24 cellular contexts compared by ENCODE assay signal in genomic region chr5:154899107-154899816, GRCh38. TPM values are rescaled to one million over a fixed set of nuclear protein-coding genes. Genes with fewer than 3 reads are reported as not detected.
DNase-seq lines count a peak whose midpoint lies in the region; ATAC-seq, FAIRE-seq and TF ChIP-seq lines count a peak whose summit lies in the region.
"Had no signal": no experiment of that assay in that cellular context is flagged by ENCODE, and none has a peak within 500 bp of the region (broad histone marks: within the 10 kb centered on the region; RNA-seq: fewer than 3 reads in every experiment).

No MANE protein-coding gene starts in this region.

- TF ChIP-seq EP300 in HepG2 (IDR thresholded peaks at IDR 0.05; ENCODE audit: low read depth in 2 of 2, low read length in 2 of 2) (no peak), HepG2 (CRISPR knock-in tag; IDR thresholded peaks at IDR 0.05; ENCODE audit: borderline replicate concordance) (no peak)

- H3K9me3 ChIP-seq in right lobe of liver (no peaks in the 10 kb centered on the region), HepG2 (ENCODE audit: low read length) (no peaks in the 10 kb centered on the region)
- H3K9me3 ChIP-seq: adrenal gland, thyroid gland had no signal

- WGBS in right lobe of liver (ENCODE audit: insufficient coverage, low coverage, low lambda C conversion rate, missing lambda C conversion rate) = 81% methylated on average over 9 of the region's 9 CpGs
- WGBS in HepG2 (ENCODE audit: low lambda C conversion rate) = 96% methylated on average over 9 of the region's 9 CpGs

- ATAC-seq in right lobe of liver (peak in 3 of 4 donors; percentile 50 to 63 (median 54)), HepG2 (no peak)
- ATAC-seq: natural killer cell treated with Interleukin-12 subunit alpha and Interleukin-12 subunit beta and Interleukin-15 and Interleukin-18, amount 100 ng/mL, for 72 hours; stimulated activated effector memory CD8-positive, alpha-beta T cell treated with anti-CD3 and anti-CD28 coated beads, Interleukin-12 subunit alpha, Interleukin-12 subunit beta, amount 100 ng/mL, for 72 hours had no signal

- H3K27me3 ChIP-seq in right lobe of liver = no peaks in the 10 kb centered on the region
- H3K27me3 ChIP-seq in HepG2 (ENCODE audit: control insufficient read depth in 1 of 2, insufficient read depth in 2 of 2, low read length in 2 of 2) = no peaks in the 10 kb centered on the region
- H3K27me3 ChIP-seq: adrenal gland, thyroid gland had no signal

- no peak overlapping the region for H3K9ac ChIP-seq in HepG2 (ENCODE audit: insufficient read depth, low read depth, low read length)

- TF ChIP-seq RAD21 in HepG2 (CRISPR knock-in tag; IDR thresholded peaks at IDR 0.05) = no peak

- no peak overlapping the region for H3K27ac ChIP-seq in right lobe of liver
- no peak overlapping the region for H3K27ac ChIP-seq in HepG2 (ENCODE audit: extremely low read length, insufficient read depth, low read length)
- H3K27ac ChIP-seq: epithelial cell of prostate, HL-60 had no signal

- CTCF ChIA-PET in HepG2 (lab: Yijun Ruan, JAX; ENCODE audit: low intra/inter-chr PET ratio, low total read pairs) = no interaction called here

- H3K4me1 ChIP-seq in right lobe of liver (no peaks in the 10 kb centered on the region), HepG2 (ENCODE audit: insufficient read depth, low read length) (no peaks in the 10 kb centered on the region)
- H3K4me1 ChIP-seq: adrenal gland, thyroid gland had no signal

- DNase-seq in right lobe of liver = no peak
- no peak for DNase-seq in HepG2 (ENCODE audit: low spot score)
- DNase-seq in fibroblast of the aortic adventitia (ENCODE audit: low read depth) = peak; percentile 5
- peak; percentile 45 for DNase-seq in smooth muscle cell of the brain vasculature (ENCODE audit: low read depth, low spot score)
- DNase-seq in GF-D8 (lab: John Stamatoyannopoulos, UW) = no peak
- no peak for DNase-seq in activated gamma-delta T cell (lab: John Stamatoyannopoulos, UW)
- no peak for DNase-seq in activated CD4-positive, CD25-positive, alpha-beta regulatory T cell (lab: John Stamatoyannopoulos, UW)
- no peak for DNase-seq in HTR-8/SVneo (ENCODE audit: insufficient read length, low spot score)
- DNase-seq: ACHN; activated B cell treated with CpG ODN at 0.5 μM for 24 hours; activated CD4-positive, alpha-beta T cell treated with anti-CD3 and anti-CD28 coated beads, Interleukin-2, amount 50 U/mL, for 48 hours; activated effector memory CD4-positive, alpha-beta T cell treated with anti-CD3 and anti-CD28 coated beads, Interleukin-2, amount 50 U/mL, for 16 hours; adrenal gland; CD4-positive, CD25-positive, alpha-beta regulatory T cell; cerebellar nuclear complex; NCI-H1105 treated with DMSO at 0.1 percent for 48 hours; NCI-H2029 treated with DMSO at 0.1 percent for 48 hours; posterior cingulate gyrus; T1000; thyroid gland had no signal

- no peak overlapping the region for H3K4me2 ChIP-seq in HepG2 (ENCODE audit: low read depth, low read length)

- no peaks in the 10 kb centered on the region for H3K79me2 ChIP-seq in HepG2 (ENCODE audit: insufficient read depth, low read length)

- intact Hi-C loops in right lobe of liver (cut with DNase I) (no loop called here), HepG2 (cut with micrococcal nuclease; ENCODE audit: unreplicated experiment) (no loop called here)

- no peaks in the 10 kb centered on the region for H4K20me1 ChIP-seq in HepG2 (ENCODE audit: insufficient read depth, low read length)

- H2AFZ ChIP-seq in HepG2 (ENCODE audit: low read length) = no peak overlapping the region

- FAIRE-seq in HepG2 (lab: Jason Lieb, UNC) (no peak), HTR-8/SVneo (lab: Jason Lieb, UNC) (no peak)

- H3K36me3 ChIP-seq in right lobe of liver (peaks cover 0 to 63% (median 16%) of the 10 kb centered on the region in 4 donors), HepG2 (replicated peaks in 1 of 2; ENCODE audit: control insufficient read depth in 1 of 2, insufficient read depth in 2 of 2, low read length in 2 of 2) (peaks cover 31 to 88% of the 10 kb centered on the region in 2 experiments)

- POLR2A ChIA-PET in HepG2 (lab: Yijun Ruan, JAX) = no interaction called here

- no peak overlapping the region for H3K4me3 ChIP-seq in right lobe of liver
- no peak overlapping the region for H3K4me3 ChIP-seq in HepG2 (replicated peaks in 1 of 3; ENCODE audit: insufficient read depth in 1 of 3, low read depth in 2 of 3, low read length in 3 of 3)
- no peak overlapping the region for H3K4me3 ChIP-seq in fibroblast of the aortic adventitia (ENCODE audit: low read depth, low read length)
- H3K4me3 ChIP-seq: adrenal gland, thyroid gland had no signal

- BruUV-seq in HepG2 (replicated peaks; lab: Mats Ljungman, UMichigan) = no TSS peak

- TF ChIP-seq POLR2A in right lobe of liver (IDR thresholded peaks at IDR 0.05) (no peak), HepG2 (IDR thresholded peaks at IDR 0.05; ENCODE audit: insufficient read depth in 1 of 2, low read depth in 2 of 2, low read length in 2 of 2) (no peak)

- TF ChIP-seq CTCF in right lobe of liver (IDR thresholded peaks at IDR 0.05) = no peak
- no peak for TF ChIP-seq CTCF in HepG2 (CRISPR knock-in tag; IDR thresholded peaks at IDR 0.05)
- no peak for TF ChIP-seq CTCF in fibroblast of the aortic adventitia (IDR thresholded peaks at IDR 0.05; ENCODE audit: insufficient read depth, low read length)

- in situ Hi-C loops in HepG2 (cut with HindIII; ENCODE audit: extremely low pct_ligation_motif_present, low pct_unique_long_range_greater_than_20kb) = no loop called here

RNA-seq across cellular contexts. Expression of gene GEMIN5, which starts 38.7 kb away (rescaled TPM):
- total RNA-seq in right lobe of liver = 10 to 100 TPM in 1 of 6 experiments, 1 to 10 TPM in 5; 5.7 to 11.3 (median 7.5) TPM
- 28.6 and 52.8 TPM in 2 replicates for total RNA-seq in HepG2 (2016; rRNA removed; fragmentation: Illumina TruSeq; extraction: Trizol)
- 3.6 and 4.4 TPM in 2 replicates for total RNA-seq in HepG2 (2016; cell fraction: cytosol; rRNA removed; fragmentation: Illumina TruSeq; extraction: Trizol; ENCODE audit: low read depth)
- total RNA-seq in HepG2 (2016; cell fraction: insoluble cytoplasmic fraction; rRNA removed; fragmentation: Illumina TruSeq; extraction: Trizol) = 28.8 and 51.6 TPM in 2 replicates
- total RNA-seq in HepG2 (2016; cell fraction: membrane; rRNA removed; fragmentation: Illumina TruSeq; extraction: Trizol) = 7.6 and 8.6 TPM in 2 replicates
- 22.1 and 23.2 TPM in 2 replicates for total RNA-seq in HepG2 (2016; cell fraction: nucleus; rRNA removed; fragmentation: Illumina TruSeq; extraction: Trizol)
- 6.6 and 7.1 TPM in 2 replicates for polyA plus RNA-seq in HepG2 (2011; rRNA removed)
- polyA plus RNA-seq in HepG2 (2011; cell fraction: cytosol; rRNA removed) = 6.9 and 7.6 TPM in 2 replicates
- polyA plus RNA-seq in HepG2 (2011; cell fraction: nucleus; rRNA removed) = 6.5 and 7.0 TPM in 2 replicates
- polyA plus RNA-seq in HepG2 (2012) = 9.7 and 11.8 TPM in 2 replicates
- 0.63 and 0.69 TPM in 2 replicates for polyA plus RNA-seq in HepG2 (2016; cell fraction: cytosol; fragmentation: Illumina TruSeq; extraction: Trizol; ENCODE audit: low read depth)
- polyA plus RNA-seq in HepG2 (2016; cell fraction: insoluble cytoplasmic fraction; fragmentation: Illumina TruSeq; extraction: Trizol; ENCODE audit: low read depth) = 32.7 and 33.3 TPM in 2 replicates
- 1.9 and 2.4 TPM in 2 replicates for polyA plus RNA-seq in HepG2 (2016; cell fraction: membrane; fragmentation: Illumina TruSeq; extraction: Trizol; ENCODE audit: low read depth)
- 15.6 and 17.0 TPM in 2 replicates for polyA plus RNA-seq in HepG2 (2016; cell fraction: nucleus; fragmentation: Illumina TruSeq; extraction: Trizol; ENCODE audit: insufficient read depth, low read depth)
- polyA minus RNA-seq in HepG2 (2011; rRNA and poly(A)+ RNA removed; ENCODE audit: low replicate concordance) = 21.9 and 30.0 TPM in 2 replicates
- 14.3 and 15.1 TPM in 2 replicates for polyA minus RNA-seq in HepG2 (2011; cell fraction: cytosol; rRNA and poly(A)+ RNA removed)
- polyA minus RNA-seq in HepG2 (2011; cell fraction: nucleus; rRNA and poly(A)+ RNA removed) = 12.9 and 17.3 TPM in 2 replicates
- 18.2 and 28.1 TPM in 2 replicates for total RNA-seq in fibroblast of the aortic adventitia (ENCODE audit: low replicate concordance)

RNA-seq across cellular contexts. Expression of gene CNOT8, which starts 40.8 kb away (rescaled TPM):
- total RNA-seq in right lobe of liver (10 to 100 TPM; 12.4 to 19.6 (median 16.5) TPM), HepG2 (2016; rRNA removed; fragmentation: Illumina TruSeq; extraction: Trizol) (37.1 and 50.3 TPM in 2 replicates), fibroblast of the aortic adventitia (ENCODE audit: low replicate concordance) (37.0 and 38.8 TPM in 2 replicates)
- 8.5 and 9.5 TPM in 2 replicates for total RNA-seq in HepG2 (2016; cell fraction: cytosol; rRNA removed; fragmentation: Illumina TruSeq; extraction: Trizol; ENCODE audit: low read depth)
- 38.6 and 50.3 TPM in 2 replicates for total RNA-seq in HepG2 (2016; cell fraction: insoluble cytoplasmic fraction; rRNA removed; fragmentation: Illumina TruSeq; extraction: Trizol)
- 21.9 and 23.8 TPM in 2 replicates for total RNA-seq in HepG2 (2016; cell fraction: membrane; rRNA removed; fragmentation: Illumina TruSeq; extraction: Trizol)
- total RNA-seq in HepG2 (2016; cell fraction: nucleus; rRNA removed; fragmentation: Illumina TruSeq; extraction: Trizol) = 27.1 and 28.0 TPM in 2 replicates
- polyA plus RNA-seq in HepG2 (2011; rRNA removed) = 63.8 and 74.9 TPM in 2 replicates
- 63.2 and 67.0 TPM in 2 replicates for polyA plus RNA-seq in HepG2 (2011; cell fraction: cytosol; rRNA removed)
- polyA plus RNA-seq in HepG2 (2011; cell fraction: nucleus; rRNA removed) = 46.3 and 57.5 TPM in 2 replicates
- 54.8 and 56.2 TPM in 2 replicates for polyA plus RNA-seq in HepG2 (2012)
- 4.1 and 5.1 TPM in 2 replicates for polyA plus RNA-seq in HepG2 (2016; cell fraction: cytosol; fragmentation: Illumina TruSeq; extraction: Trizol; ENCODE audit: low read depth)
- polyA plus RNA-seq in HepG2 (2016; cell fraction: insoluble cytoplasmic fraction; fragmentation: Illumina TruSeq; extraction: Trizol; ENCODE audit: low read depth) = 41.9 and 42.7 TPM in 2 replicates
- polyA plus RNA-seq in HepG2 (2016; cell fraction: membrane; fragmentation: Illumina TruSeq; extraction: Trizol; ENCODE audit: low read depth) = 12.2 and 12.5 TPM in 2 replicates
- polyA plus RNA-seq in HepG2 (2016; cell fraction: nucleus; fragmentation: Illumina TruSeq; extraction: Trizol; ENCODE audit: insufficient read depth, low read depth) = 48.0 and 49.6 TPM in 2 replicates
- polyA minus RNA-seq in HepG2 (2011; rRNA and poly(A)+ RNA removed; ENCODE audit: low replicate concordance) = 31.6 and 52.4 TPM in 2 replicates
- polyA minus RNA-seq in HepG2 (2011; cell fraction: cytosol; rRNA and poly(A)+ RNA removed) = 51.4 and 54.3 TPM in 2 replicates
- polyA minus RNA-seq in HepG2 (2011; cell fraction: nucleus; rRNA and poly(A)+ RNA removed) = 35.0 and 39.0 TPM in 2 replicates

RNA-seq across cellular contexts. Expression of gene MRPL22, which starts 41.6 kb away (rescaled TPM):
- total RNA-seq in right lobe of liver (10 to 100 TPM; 22.0 to 30.9 (median 26.4) TPM), HepG2 (2016; rRNA removed; fragmentation: Illumina TruSeq; extraction: Trizol) (84.8 and 118 TPM in 2 replicates), fibroblast of the aortic adventitia (ENCODE audit: low replicate concordance) (4.6 and 21.5 TPM in 2 replicates)
- 94.5 and 107 TPM in 2 replicates for total RNA-seq in HepG2 (2016; cell fraction: cytosol; rRNA removed; fragmentation: Illumina TruSeq; extraction: Trizol; ENCODE audit: low read depth)
- 88.4 and 129 TPM in 2 replicates for total RNA-seq in HepG2 (2016; cell fraction: insoluble cytoplasmic fraction; rRNA removed; fragmentation: Illumina TruSeq; extraction: Trizol)
- total RNA-seq in HepG2 (2016; cell fraction: membrane; rRNA removed; fragmentation: Illumina TruSeq; extraction: Trizol) = 62.4 and 69.9 TPM in 2 replicates
- total RNA-seq in HepG2 (2016; cell fraction: nucleus; rRNA removed; fragmentation: Illumina TruSeq; extraction: Trizol) = 30.1 and 35.4 TPM in 2 replicates
- polyA plus RNA-seq in HepG2 (2011; rRNA removed) = 55.1 and 66.8 TPM in 2 replicates
- polyA plus RNA-seq in HepG2 (2011; cell fraction: cytosol; rRNA removed) = 42.2 and 44.6 TPM in 2 replicates
- 14.4 and 17.3 TPM in 2 replicates for polyA plus RNA-seq in HepG2 (2011; cell fraction: nucleus; rRNA removed)
- polyA plus RNA-seq in HepG2 (2012) = 49.1 and 59.7 TPM in 2 replicates
- 51.7 and 52.5 TPM in 2 replicates for polyA plus RNA-seq in HepG2 (2016; cell fraction: cytosol; fragmentation: Illumina TruSeq; extraction: Trizol; ENCODE audit: low read depth)
- 147 and 158 TPM in 2 replicates for polyA plus RNA-seq in HepG2 (2016; cell fraction: insoluble cytoplasmic fraction; fragmentation: Illumina TruSeq; extraction: Trizol; ENCODE audit: low read depth)
- 56.4 and 56.5 TPM in 2 replicates for polyA plus RNA-seq in HepG2 (2016; cell fraction: membrane; fragmentation: Illumina TruSeq; extraction: Trizol; ENCODE audit: low read depth)
- polyA plus RNA-seq in HepG2 (2016; cell fraction: nucleus; fragmentation: Illumina TruSeq; extraction: Trizol; ENCODE audit: insufficient read depth, low read depth) = 65.2 and 70.9 TPM in 2 replicates
- polyA minus RNA-seq in HepG2 (2011; rRNA and poly(A)+ RNA removed; ENCODE audit: low replicate concordance) = 23.2 and 54.0 TPM in 2 replicates
- 17.3 and 18.8 TPM in 2 replicates for polyA minus RNA-seq in HepG2 (2011; cell fraction: cytosol; rRNA and poly(A)+ RNA removed)
- polyA minus RNA-seq in HepG2 (2011; cell fraction: nucleus; rRNA and poly(A)+ RNA removed) = 10.6 and 12.8 TPM in 2 replicates

RNA-seq across cellular contexts. Expression of gene FAXDC2, which starts 48.9 kb away (rescaled TPM):
- total RNA-seq in right lobe of liver (10 to 100 TPM; 27.3 to 98.1 (median 53.2) TPM), HepG2 (2016; rRNA removed; fragmentation: Illumina TruSeq; extraction: Trizol) (3.0 and 4.7 TPM in 2 replicates), fibroblast of the aortic adventitia (ENCODE audit: low replicate concordance) (9.8 and 17.4 TPM in 2 replicates)
- total RNA-seq in HepG2 (2016; cell fraction: cytosol; rRNA removed; fragmentation: Illumina TruSeq; extraction: Trizol; ENCODE audit: low read depth) = 1.3 and 1.5 TPM in 2 replicates
- total RNA-seq in HepG2 (2016; cell fraction: insoluble cytoplasmic fraction; rRNA removed; fragmentation: Illumina TruSeq; extraction: Trizol) = 4.3 and 5.0 TPM in 2 replicates
- 3.5 and 4.3 TPM in 2 replicates for total RNA-seq in HepG2 (2016; cell fraction: membrane; rRNA removed; fragmentation: Illumina TruSeq; extraction: Trizol)
- total RNA-seq in HepG2 (2016; cell fraction: nucleus; rRNA removed; fragmentation: Illumina TruSeq; extraction: Trizol) = 5.5 and 5.8 TPM in 2 replicates
- polyA plus RNA-seq in HepG2 (2011; rRNA removed) = 49.5 and 58.8 TPM in 2 replicates
- 41.5 and 43.5 TPM in 2 replicates for polyA plus RNA-seq in HepG2 (2011; cell fraction: cytosol; rRNA removed)
- 45.2 and 57.4 TPM in 2 replicates for polyA plus RNA-seq in HepG2 (2011; cell fraction: nucleus; rRNA removed)
- polyA plus RNA-seq in HepG2 (2012) = 27.6 and 33.1 TPM in 2 replicates
- 1.3 and 1.9 TPM in 2 replicates for polyA plus RNA-seq in HepG2 (2016; cell fraction: cytosol; fragmentation: Illumina TruSeq; extraction: Trizol; ENCODE audit: low read depth)
- 3.7 and 4.2 TPM in 2 replicates for polyA plus RNA-seq in HepG2 (2016; cell fraction: insoluble cytoplasmic fraction; fragmentation: Illumina TruSeq; extraction: Trizol; ENCODE audit: low read depth)
- polyA plus RNA-seq in HepG2 (2016; cell fraction: membrane; fragmentation: Illumina TruSeq; extraction: Trizol; ENCODE audit: low read depth) = 3.9 and 4.0 TPM in 2 replicates
- polyA plus RNA-seq in HepG2 (2016; cell fraction: nucleus; fragmentation: Illumina TruSeq; extraction: Trizol; ENCODE audit: insufficient read depth, low read depth) = 6.6 and 7.0 TPM in 2 replicates
- 0.05 and 101 TPM in 2 replicates for polyA minus RNA-seq in HepG2 (2011; rRNA and poly(A)+ RNA removed; ENCODE audit: low replicate concordance)
- 23.1 and 27.3 TPM in 2 replicates for polyA minus RNA-seq in HepG2 (2011; cell fraction: cytosol; rRNA and poly(A)+ RNA removed)
- 39.9 and 40.4 TPM in 2 replicates for polyA minus RNA-seq in HepG2 (2011; cell fraction: nucleus; rRNA and poly(A)+ RNA removed)
- total RNA-seq: activated B cell treated with CpG ODN at 0.5 μM for 24 hours; natural killer cell treated with Interleukin-12 subunit alpha and Interleukin-12 subunit beta and Interleukin-15 and Interleukin-18, amount 100 ng/mL, for 72 hours had no signal

Comparison
In these comparisons a context has a peak if more than half of its experiments do, and no peak if none do; other contexts are left out.
1. DNase-seq: peak in fibroblast of the aortic adventitia (single experiment) and smooth muscle cell of the brain vasculature (single experiment); none in right lobe of liver (0 of 3), HepG2 (single experiment), GF-D8 (single experiment), activated gamma-delta T cell (single experiment), activated CD4-positive, CD25-positive, alpha-beta regulatory T cell (0 of 4) and HTR-8/SVneo (single experiment).